ENCODE assay signal across 8 cellular contexts in genomic region chr3:152272771-152273242, GRCh38. TPM values are rescaled to one million over a fixed set of nuclear protein-coding genes. Genes with fewer than 3 reads are reported as not detected.
DNase-seq lines count a peak whose midpoint lies in the region; ATAC-seq, FAIRE-seq and TF ChIP-seq lines count a peak whose summit lies in the region.

No MANE protein-coding gene starts in this region.

- intact Hi-C loops in dorsolateral prefrontal cortex (cut with DNase I) = no loop called here

- no peaks in the 10 kb centered on the region for H3K27me3 ChIP-seq in RWPE2 (ENCODE audit: insufficient read depth, poor library complexity, severe bottlenecking)
- no peaks in the 10 kb centered on the region for H3K27me3 ChIP-seq in dorsolateral prefrontal cortex
- no peaks in the 10 kb centered on the region for H3K27me3 ChIP-seq in small intestine (ENCODE audit: control insufficient read depth in 2 of 2, insufficient read depth in 2 of 2, low read length in 2 of 2)

- TF ChIP-seq CTCF in GM12865 (IDR thresholded peaks at IDR 0.05; ENCODE audit: insufficient read depth, low read depth, low read length, missing control alignments) (no peak), RWPE2 (IDR thresholded peaks at IDR 0.05; ENCODE audit: poor library complexity, severe bottlenecking) (no peak), dorsolateral prefrontal cortex (IDR thresholded peaks at IDR 0.05 in 54 of 56, conservative IDR thresholded peaks at IDR 0.05 in 2 of 56; ENCODE audit: low read depth in 1 of 56, partially characterized antibody in 56 of 56) (no peak)

- H3K36me3 ChIP-seq in RWPE2 (ENCODE audit: low read depth) (peaks cover 10% of the 10 kb centered on the region), small intestine (ENCODE audit: control insufficient read depth in 2 of 2, insufficient read depth in 2 of 2, low read length in 2 of 2) (no peaks in the 10 kb centered on the region)

- peaks cover 2% of the 10 kb centered on the region for H3K9me3 ChIP-seq in RWPE2 (ENCODE audit: severe bottlenecking)
- H3K9me3 ChIP-seq in small intestine (ENCODE audit: control insufficient read depth, low read depth) = no peaks in the 10 kb centered on the region

- peak overlapping the region; percentile 93 for H3K4me3 ChIP-seq in GM12865 (ENCODE audit: low read depth, low read length)
- H3K4me3 ChIP-seq in RWPE2 (ENCODE audit: severe bottlenecking) = no peak overlapping the region
- peak overlapping the region in 13 of 59 donors; percentile 2 to 96 (median 86) for H3K4me3 ChIP-seq in dorsolateral prefrontal cortex
- H3K4me3 ChIP-seq in small intestine (ENCODE audit: low read depth in 1 of 2, low read length in 2 of 2) = no peak overlapping the region

- peak overlapping the region; percentile 36 for H3K27ac ChIP-seq in RWPE2 (ENCODE audit: poor library complexity, severe bottlenecking)
- H3K27ac ChIP-seq in dorsolateral prefrontal cortex = peak overlapping the region in 44 of 59 donors; percentile 0 to 100 (median 52)
- H3K27ac ChIP-seq in small intestine (ENCODE audit: low read depth in 1 of 2, low read length in 1 of 2) = peak overlapping the region; percentile 41 to 79

- H3K4me1 ChIP-seq in RWPE2 (ENCODE audit: insufficient read depth, poor library complexity, severe bottlenecking) (peaks cover 35% of the 10 kb centered on the region), small intestine (ENCODE audit: control insufficient read depth in 2 of 2, insufficient read depth in 1 of 2, low read depth in 1 of 2, low read length in 1 of 2) (peaks cover 2 to 17% of the 10 kb centered on the region in 2 donors)

- ATAC-seq in RWPE2 (ENCODE audit: low read depth) = no peak
- no peak for ATAC-seq in GM18517 (IDR thresholded peaks at IDR 0.05; ENCODE audit: unreplicated experiment)
- no peak for ATAC-seq in HG03175 (IDR thresholded peaks at IDR 0.05; ENCODE audit: unreplicated experiment)

- WGBS in small intestine, 3 donors = 41 to 64% (median 43%) methylated on average over 3 of the region's 3 CpGs

- FAIRE-seq in small intestine (lab: Jason Lieb, UNC) = no peak

- DNase-seq in GM12865 (ENCODE audit: low read depth) (no peak), RWPE2 (ENCODE audit: low spot score) (no peak), dorsolateral prefrontal cortex (no peak), small intestine (peak; percentile 33), pons (ENCODE audit: low spot score) (no peak), NCI-H187 (lab: John Stamatoyannopoulos, UW) (no peak)

RNA-seq across cellular contexts. Expression of gene MBNL1, which starts 4.1 kb away (rescaled TPM):
- 100 to 1,000 TPM; 106 to 168 (median 132) TPM for total RNA-seq in dorsolateral prefrontal cortex
- polyA plus RNA-seq in small intestine = 10 to 100 TPM; 39.6 to 41.2 (median 40.0) TPM
